ENCODE assay signal across 20 cellular contexts in genomic region chr11:113083571-113083970, GRCh38.
"Had no signal": no experiment of that assay in that cellular context is flagged by ENCODE, and none has a peak within 500 bp of the region (broad histone marks: within the 10 kb centered on the region; RNA-seq: fewer than 3 reads in every experiment).

No MANE protein-coding gene starts in this region.

- H3K4me1 ChIP-seq: esophagus squamous epithelium, left lung, lower lobe of right lung had no signal

- H3K9me3 ChIP-seq: esophagus squamous epithelium, gastrocnemius medialis, heart right ventricle, left lung, lower lobe of right lung, mucosa of descending colon had no signal

- H3K4me3 ChIP-seq: coronary artery, dorsolateral prefrontal cortex, esophagus squamous epithelium, gastrocnemius medialis, heart right ventricle, left lung, lower lobe of right lung, mucosa of descending colon had no signal

- H3K36me3 ChIP-seq: esophagus squamous epithelium, gastrocnemius medialis, heart right ventricle, left lung, lower lobe of right lung had no signal

- H3K27ac ChIP-seq: coronary artery, dorsolateral prefrontal cortex, esophagus squamous epithelium, gastrocnemius medialis, heart right ventricle, left lung, lower lobe of right lung had no signal

- H3K9me3 Mint-ChIP-seq: mesothelial cell of epicardium had no signal

- DNase-seq: dermis blood vessel endothelial cell; dorsolateral prefrontal cortex; effector CD4-positive, alpha-beta T cell; effector memory CD4-positive, alpha-beta T cell; esophagus squamous epithelium; foreskin fibroblast; foreskin melanocyte; gastrocnemius medialis; glutamatergic neuron; head of caudate nucleus; heart right ventricle; hippocampal formation; left cardiac atrium; left lung; left ventricle myocardium superior; lower lobe of right lung; mesenchymal stem cell; mucosa of descending colon had no signal

- H3K27ac Mint-ChIP-seq: mesothelial cell of epicardium had no signal

- H3K4me3 Mint-ChIP-seq: mesothelial cell of epicardium had no signal

- ATAC-seq: gastrocnemius medialis, heart right ventricle, left cardiac atrium, left lung, left ventricle myocardium superior, lower lobe of right lung, mucosa of descending colon had no signal

- H3K27me3 ChIP-seq: dorsolateral prefrontal cortex, esophagus squamous epithelium, gastrocnemius medialis, heart right ventricle, left lung had no signal
